In the genomic region with DNA sequence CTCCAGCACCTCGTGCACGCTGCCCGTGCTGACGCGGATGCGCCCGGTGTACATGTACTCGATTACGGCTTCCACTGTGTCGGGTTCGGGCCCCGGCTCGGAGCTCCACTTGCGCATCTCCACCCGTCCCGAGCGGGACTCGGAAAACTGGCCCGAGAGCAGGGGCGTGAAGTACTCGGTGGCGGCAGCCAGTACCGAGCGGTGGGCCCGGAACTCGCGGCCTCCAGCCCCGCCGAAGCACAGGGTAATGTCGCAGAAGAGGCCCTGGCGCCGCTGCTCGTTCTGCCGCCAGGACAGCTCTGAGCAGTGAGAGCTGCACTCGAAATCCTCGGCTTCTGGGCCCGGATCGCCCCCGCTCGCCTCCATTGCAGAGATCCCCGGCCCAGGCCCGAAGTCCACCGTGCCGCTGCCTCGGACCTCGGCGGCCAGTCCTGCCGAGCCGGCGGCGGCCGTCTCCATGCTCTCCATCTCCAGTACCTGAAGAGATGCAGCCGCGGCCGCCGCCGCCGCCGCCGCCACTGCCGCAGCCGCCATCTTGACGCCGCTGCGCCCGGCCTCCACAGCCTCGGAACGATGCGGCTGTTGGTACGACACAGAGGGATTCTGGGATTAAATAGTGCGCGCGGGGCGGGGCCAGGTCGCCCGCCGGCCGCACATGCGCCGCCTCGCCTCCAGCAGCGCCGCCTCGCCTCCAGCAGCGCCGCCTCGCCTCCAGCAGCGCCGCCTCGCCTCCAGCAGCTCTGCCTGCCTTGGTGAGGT, we compare ENCODE assay signal across 1 cellular context.
TF ChIP-seq lines count a peak whose summit lies in the region.

A gene with protein sequence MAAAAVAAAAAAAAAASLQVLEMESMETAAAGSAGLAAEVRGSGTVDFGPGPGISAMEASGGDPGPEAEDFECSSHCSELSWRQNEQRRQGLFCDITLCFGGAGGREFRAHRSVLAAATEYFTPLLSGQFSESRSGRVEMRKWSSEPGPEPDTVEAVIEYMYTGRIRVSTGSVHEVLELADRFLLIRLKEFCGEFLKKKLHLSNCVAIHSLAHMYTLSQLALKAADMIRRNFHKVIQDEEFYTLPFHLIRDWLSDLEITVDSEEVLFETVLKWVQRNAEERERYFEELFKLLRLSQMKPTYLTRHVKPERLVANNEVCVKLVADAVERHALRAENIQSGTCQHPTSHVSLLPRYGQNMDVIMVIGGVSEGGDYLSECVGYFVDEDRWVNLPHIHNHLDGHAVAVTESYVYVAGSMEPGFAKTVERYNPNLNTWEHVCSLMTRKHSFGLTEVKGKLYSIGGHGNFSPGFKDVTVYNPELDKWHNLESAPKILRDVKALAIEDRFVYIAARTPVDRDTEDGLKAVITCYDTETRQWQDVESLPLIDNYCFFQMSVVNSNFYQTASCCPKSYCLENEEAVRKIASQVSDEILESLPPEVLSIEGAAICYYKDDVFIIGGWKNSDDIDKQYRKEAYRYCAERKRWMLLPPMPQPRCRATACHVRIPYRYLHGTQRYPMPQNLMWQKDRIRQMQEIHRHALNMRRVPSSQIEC (minus strand): TSS at position 587 of the 759 bp plus-strand sequence. CDS start 53 bp downstream, at position 534.

TF ChIP-seq in HCT116, 20 proteins besides CTCF, POLR2A, EP300 and RAD21 (continued from another document):
- TF ChIP-seq ZFX (IDR thresholded peaks at IDR 0.05): peak; percentile 93
- no peak for TF ChIP-seq EZH2 (IDR thresholded peaks at IDR 0.05)
